ENCODE assay signal across 8 cellular contexts in the genomic region with DNA sequence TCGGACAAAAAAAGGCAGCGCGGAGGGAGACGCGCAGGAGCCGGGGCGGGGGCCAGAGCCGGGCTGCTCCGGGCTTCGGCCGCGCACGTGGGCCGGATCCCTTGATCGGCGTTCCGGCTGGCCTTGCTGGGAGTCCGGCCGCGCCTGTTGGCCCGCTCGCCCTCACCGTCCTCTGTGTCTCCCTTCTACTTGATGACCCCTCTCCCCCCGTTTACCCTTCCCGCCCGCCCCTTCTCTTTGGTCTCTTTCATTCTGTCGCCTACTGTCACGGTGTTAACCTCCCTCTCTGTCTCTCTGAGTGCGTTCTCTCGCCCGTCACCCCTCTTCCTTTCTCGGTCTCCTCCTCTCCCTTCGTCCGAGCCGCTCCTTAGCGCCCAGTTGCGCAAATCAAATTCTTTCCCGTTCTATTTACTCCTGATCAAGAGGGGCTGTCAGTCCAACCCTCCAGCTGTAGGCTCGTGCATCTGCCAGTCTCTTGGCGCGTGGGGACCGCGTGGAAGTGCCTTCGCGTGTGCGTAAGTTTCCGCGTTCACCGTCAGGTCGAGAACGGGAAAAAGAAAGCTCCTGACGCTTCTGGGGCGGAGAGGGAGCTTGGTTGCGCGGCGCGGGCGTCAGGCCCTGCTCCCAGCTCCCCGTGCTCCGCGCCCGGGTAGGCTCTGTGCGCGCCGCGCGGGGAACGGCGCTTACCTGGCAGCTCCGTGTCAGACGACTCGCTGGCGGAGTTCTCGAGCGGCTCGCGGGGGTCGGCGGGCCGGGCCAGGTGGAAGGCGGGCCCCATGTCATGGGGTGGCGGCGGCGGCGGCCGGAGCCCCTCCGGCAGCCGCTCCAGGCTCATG. TPM values are rescaled to one million over a fixed set of nuclear protein-coding genes. Genes with fewer than 3 reads are reported as not detected.
DNase-seq lines count a peak whose midpoint lies in the region; ATAC-seq and TF ChIP-seq lines count a peak whose summit lies in the region.

No MANE protein-coding gene starts in this region.

- no peaks in the 10 kb centered on the region for H3K36me3 Mint-ChIP-seq in glutamatergic neuron (ENCODE audit: unreplicated experiment)

- peak overlapping the region; percentile 88 for H3K4me3 ChIP-seq in WERI-Rb-1 (ENCODE audit: low read depth, low read length)
- H3K4me3 ChIP-seq in skin epidermis: peak overlapping the region; percentile 33 to 56 (median 44)

- peaks cover 48% of the 10 kb centered on the region for H3K27me3 Mint-ChIP-seq in glutamatergic neuron (ENCODE audit: unreplicated experiment)

- peaks cover 17% of the 10 kb centered on the region for H3K9me3 Mint-ChIP-seq in glutamatergic neuron (ENCODE audit: unreplicated experiment)

- DNase-seq in DMS53 (lab: John Stamatoyannopoulos, UW) (peak; percentile 75), HT-29 (ENCODE audit: low spot score) (peak; percentile 61), WERI-Rb-1 (no peak), glutamatergic neuron (no peak), DMS153 treated with DMSO at 0.1 percent for 48 hours (lab: John Stamatoyannopoulos, UW; ENCODE audit: unreplicated experiment) (no peak)

- H3K27me3 ChIP-seq in WERI-Rb-1 (ENCODE audit: insufficient read depth, low read depth, severe bottlenecking): no peaks in the 10 kb centered on the region

- H3K9me3 ChIP-seq in WERI-Rb-1 (ENCODE audit: severe bottlenecking): no peaks in the 10 kb centered on the region

- TF ChIP-seq CTCF in WERI-Rb-1 (IDR thresholded peaks at IDR 0.05; ENCODE audit: low read depth, low read length) (no peak), glutamatergic neuron (IDR thresholded peaks at IDR 0.05; ENCODE audit: partially characterized antibody, unreplicated experiment) (no peak)

- ATAC-seq in GM19351 (IDR thresholded peaks at IDR 0.05; ENCODE audit: unreplicated experiment) (no peak), HG03460 (IDR thresholded peaks at IDR 0.05; ENCODE audit: unreplicated experiment) (no peak)

- H3K36me3 ChIP-seq in WERI-Rb-1: peaks cover 24% of the 10 kb centered on the region

- H3K4me1 Mint-ChIP-seq in glutamatergic neuron (ENCODE audit: low read depth, unreplicated experiment): peaks cover 6% of the 10 kb centered on the region

- H3K4me3 Mint-ChIP-seq in glutamatergic neuron (ENCODE audit: unreplicated experiment): peak overlapping the region; percentile 36

- no peak overlapping the region for H3K27ac Mint-ChIP-seq in glutamatergic neuron (ENCODE audit: unreplicated experiment)

- peak overlapping the region; percentile 91 for H3K27ac ChIP-seq in WERI-Rb-1
- H3K27ac ChIP-seq in skin epidermis: peak overlapping the region in 18 of 21 experiments; percentile 5 to 83 (median 46)

RNA-seq across cellular contexts. Expression of gene PITX1, which starts 0.8 kb away (rescaled TPM):
- total RNA-seq in HT-29 (2014; rRNA removed; shearing (Covaris generic)): 41.8 and 49.8 TPM in 2 replicates
- 0.76 TPM for total RNA-seq in glutamatergic neuron (ENCODE audit: unreplicated experiment)

Comparison
In these comparisons a context has a peak if more than half of its experiments do, and no peak if none do; other contexts are left out.
1. DNase-seq: peak in DMS53 (single experiment) and HT-29 (single experiment); none in WERI-Rb-1 (single experiment), glutamatergic neuron (single experiment) and DMS153 treated with DMSO at 0.1 percent for 48 hours (single experiment).
2. RNA of gene PITX1, which starts 0.8 kb away (total RNA-seq): 41.8 to 49.8 TPM in HT-29; 0.76 TPM in glutamatergic neuron (single experiment); every median in the first group is over 10 times any median in the second.